In genomic region chr17:81221371-81221841, GRCh38 we compare ENCODE assay signal across 10 cellular contexts. TPM values are rescaled to one million over a fixed set of nuclear protein-coding genes. Genes with fewer than 3 reads are reported as not detected.
DNase-seq lines count a peak whose midpoint lies in the region; ATAC-seq, FAIRE-seq and TF ChIP-seq lines count a peak whose summit lies in the region.
"Had no signal": no experiment of that assay in that cellular context is flagged by ENCODE, and none has a peak within 500 bp of the region (broad histone marks: within the 10 kb centered on the region; RNA-seq: fewer than 3 reads in every experiment).

No MANE protein-coding gene starts in this region.

- no peak for TF ChIP-seq CTCF in K562 (IDR thresholded peaks at IDR 0.05 in 2 of 3, conservative IDR thresholded peaks at IDR 0.05 in 1 of 3; ENCODE audit: insufficient read depth in 2 of 3, low read depth in 1 of 3, low read length in 3 of 3)
- no peak for TF ChIP-seq CTCF in esophagus squamous epithelium (IDR thresholded peaks at IDR 0.05)

- peaks cover 8% of the 10 kb centered on the region for H3K36me3 Mint-ChIP-seq in CD4-positive, CD25-positive, alpha-beta regulatory T cell
- no peaks in the 10 kb centered on the region for H3K36me3 Mint-ChIP-seq in IgD-negative memory B cell
- no peaks in the 10 kb centered on the region for H3K36me3 Mint-ChIP-seq in naive B cell

- CTCF ChIA-PET in K562 (lab: Yijun Ruan, JAX; ENCODE audit: low intra/inter-chr PET ratio): interaction anchor here (0.6 kb wide), 1 partner anchor 36 kb away, joined by 3 read pairs; no protein-coding TSS in a partner anchor

- no TSS peak for BruUV-seq in K562 (replicated peaks; lab: Mats Ljungman, UMichigan)

- peaks cover 0 to 17% (median 8%) of the 10 kb centered on the region in 4 donors for H3K4me1 Mint-ChIP-seq in CD4-positive, CD25-positive, alpha-beta regulatory T cell
- H3K4me1 Mint-ChIP-seq in IgD-negative memory B cell: peaks cover 7 to 12% (median 10%) of the 10 kb centered on the region in 3 donors
- H3K4me1 Mint-ChIP-seq in naive B cell: peaks cover 8 to 26% (median 16%) of the 10 kb centered on the region in 3 donors

- 74% methylated on average over 7 of the region's 11 CpGs for WGBS in K562 (ENCODE audit: insufficient coverage, low coverage, missing lambda C conversion rate)
- 58 to 67% methylated on average over 4 to 5 of the region's 11 CpGs for WGBS in esophagus squamous epithelium, 2 donors

- H3K4me2 ChIP-seq in K562 (ENCODE audit: insufficient read depth, low read length): peak overlapping the region; percentile 82; the same call in 1 of the 2 replicates

- no peak for ATAC-seq in CD4-positive, CD25-positive, alpha-beta regulatory T cell (ENCODE audit: low read depth in 2 of 2)
- ATAC-seq in K562: no peak
- ATAC-seq in naive B cell (ENCODE audit: low read depth in 2 of 2): no peak
- no peak for ATAC-seq in GM18517 (IDR thresholded peaks at IDR 0.05; ENCODE audit: unreplicated experiment)

- H3K27ac ChIP-seq in CD4-positive, CD25-positive, alpha-beta regulatory T cell (ENCODE audit: insufficient read depth, low read length, poor library complexity, severe bottlenecking): no peak overlapping the region
- H3K27ac ChIP-seq in K562 (ENCODE audit: extremely low read depth, low read depth, low read length): no peak overlapping the region
- no peak overlapping the region for H3K27ac ChIP-seq in esophagus squamous epithelium

- H3K27me3 ChIP-seq in CD4-positive, CD25-positive, alpha-beta regulatory T cell (ENCODE audit: control insufficient read depth, insufficient read depth, low read length): no peaks in the 10 kb centered on the region
- H3K27me3 ChIP-seq in K562 (ENCODE audit: control insufficient read depth in 2 of 2, insufficient read depth in 2 of 2, low read length in 2 of 2): no peaks in the 10 kb centered on the region
- H3K27me3 ChIP-seq in esophagus squamous epithelium: no peaks in the 10 kb centered on the region

- no peaks in the 10 kb centered on the region for H3K9me1 ChIP-seq in K562 (ENCODE audit: control insufficient read depth, insufficient read depth, low read length)

- no peak for TF ChIP-seq POLR2A in K562 (conservative IDR thresholded peaks at IDR 0.05)
- no peak for TF ChIP-seq POLR2A in esophagus squamous epithelium (IDR thresholded peaks at IDR 0.05)

- H4K20me1 ChIP-seq in K562 (replicated peaks; ENCODE audit: control insufficient read depth, insufficient read depth, low read length): no peaks in the 10 kb centered on the region

- intact Hi-C loops in K562 (cut with micrococcal nuclease) (loop anchor here (10.0 kb wide), 1 partner anchor 237 kb away; no protein-coding TSS in a partner anchor), esophagus squamous epithelium (cut with DNase I) (no loop called here)

- POLR2A ChIA-PET in K562 (lab: Yijun Ruan, JAX): interaction anchor here (0.7 to 1.4 kb wide), 2 partner anchors 10 to 17 kb away, joined by 3 read pairs; no protein-coding TSS in a partner anchor

- H3K79me2 ChIP-seq in K562 (ENCODE audit: control insufficient read depth, insufficient read depth, low read length): peaks cover 5% of the 10 kb centered on the region; the same call in 2 of the 3 replicates

- no peak for DNase-seq in CD4-positive, CD25-positive, alpha-beta regulatory T cell
- no peak for DNase-seq in K562 (ENCODE audit: extremely low read depth in 1 of 4, low spot score in 3 of 4)
- DNase-seq in naive B cell: no peak
- DNase-seq in AML-193 (lab: John Stamatoyannopoulos, UW): no peak
- DNase-seq in esophagus squamous epithelium (lab: John Stamatoyannopoulos, UW): no peak
- no peak for DNase-seq in NK-92 treated with Interleukin-12 subunit alpha and Interleukin-12 subunit beta, amount 100 ng/mL, for 24 hours (lab: John Stamatoyannopoulos, UW)

- H3K36me3 ChIP-seq in CD4-positive, CD25-positive, alpha-beta regulatory T cell (ENCODE audit: control insufficient read depth, insufficient read depth, low read length): no peaks in the 10 kb centered on the region
- peaks cover 8% of the 10 kb centered on the region; the same call in 1 of the 3 replicates for H3K36me3 ChIP-seq in K562 (ENCODE audit: control insufficient read depth, insufficient read depth, low read length)
- H3K36me3 ChIP-seq in esophagus squamous epithelium: peaks cover 0 to 15% (median 0%) of the 10 kb centered on the region in 3 donors

- no peak overlapping the region for H3K4me3 ChIP-seq in CD4-positive, CD25-positive, alpha-beta regulatory T cell (ENCODE audit: low read depth, low read length)
- H3K4me3 ChIP-seq in K562 (no peak overlapping the region), esophagus squamous epithelium (peak overlapping the region in 1 of 4 donors; percentile 78)

- no peaks in the 10 kb centered on the region for H3K9me3 Mint-ChIP-seq in CD4-positive, CD25-positive, alpha-beta regulatory T cell
- no peaks in the 10 kb centered on the region for H3K9me3 Mint-ChIP-seq in IgD-negative memory B cell
- H3K9me3 Mint-ChIP-seq in naive B cell: no peaks in the 10 kb centered on the region

- H2AFZ ChIP-seq in K562 (ENCODE audit: low read depth, low read length): no peak overlapping the region

- peak overlapping the region in 1 of 2 experiments; percentile 89; a peak in 3 of 4 replicates for H3K9ac ChIP-seq in K562 (ENCODE audit: insufficient read depth in 1 of 2, low read depth in 2 of 2, low read length in 2 of 2)

- H3K27me3 Mint-ChIP-seq in CD4-positive, CD25-positive, alpha-beta regulatory T cell: no peaks in the 10 kb centered on the region
- H3K27me3 Mint-ChIP-seq in IgD-negative memory B cell: no peaks in the 10 kb centered on the region
- no peaks in the 10 kb centered on the region for H3K27me3 Mint-ChIP-seq in naive B cell

- no peak for TF ChIP-seq EP300 in K562 (IDR thresholded peaks at IDR 0.05; ENCODE audit: low read length)

- no peaks in the 10 kb centered on the region for H3K9me3 ChIP-seq in CD4-positive, CD25-positive, alpha-beta regulatory T cell (ENCODE audit: control insufficient read depth in 2 of 2, low read length in 2 of 2)
- no peaks in the 10 kb centered on the region for H3K9me3 ChIP-seq in K562 (replicated peaks; ENCODE audit: control insufficient read depth, insufficient read depth, low read depth, low read length)
- H3K9me3 ChIP-seq in esophagus squamous epithelium: no peaks in the 10 kb centered on the region

- in situ Hi-C loops in K562 (cut with MboI): no loop called here

- no peak for FAIRE-seq in K562 (lab: Jason Lieb, UNC)

- no peak for TF ChIP-seq RAD21 in K562 (CRISPR knock-in tag; conservative IDR thresholded peaks at IDR 0.05 in 1 of 2, IDR thresholded peaks at IDR 0.05 in 1 of 2)

- H3K4me3 Mint-ChIP-seq in CD4-positive, CD25-positive, alpha-beta regulatory T cell: peak overlapping the region; percentile 62 to 74 (median 67)
- peak overlapping the region; percentile 70 to 85 (median 75) for H3K4me3 Mint-ChIP-seq in IgD-negative memory B cell
- H3K4me3 Mint-ChIP-seq in naive B cell: peak overlapping the region; percentile 66 to 95 (median 78)

- no peak overlapping the region for H3K27ac Mint-ChIP-seq in CD4-positive, CD25-positive, alpha-beta regulatory T cell
- H3K27ac Mint-ChIP-seq in IgD-negative memory B cell (no peak overlapping the region), naive B cell (peak overlapping the region in 1 of 6 donors; percentile 61)

- H3K4me1 ChIP-seq in CD4-positive, CD25-positive, alpha-beta regulatory T cell (ENCODE audit: control insufficient read depth, insufficient read depth, low read length, poor library complexity, severe bottlenecking): peaks cover 21% of the 10 kb centered on the region
- peaks cover 9 to 45% of the 10 kb centered on the region in 2 experiments for H3K4me1 ChIP-seq in K562 (replicated peaks in 1 of 2; ENCODE audit: control insufficient read depth in 2 of 2, insufficient read depth in 2 of 2, low read length in 2 of 2)
- H3K4me1 ChIP-seq in esophagus squamous epithelium: peaks cover 17 to 26% (median 22%) of the 10 kb centered on the region in 3 donors

RNA-seq across cellular contexts. Expression of gene CEP131, which starts 1.4 kb away (rescaled TPM):
- total RNA-seq in CD4-positive, CD25-positive, alpha-beta regulatory T cell: 9.9 TPM
- polyA plus RNA-seq in CD4-positive, CD25-positive, alpha-beta regulatory T cell: 1 to 10 TPM; 1.4 to 2.2 (median 2.0) TPM
- polyA plus RNA-seq in IgD-negative memory B cell (10.8 TPM), K562 (2011; rRNA removed) (2.3 and 4.7 TPM in 2 replicates), K562 (2014; fragmentation: Illumina TruSeq; extraction: Trizol) (1.7 and 5.3 TPM in 2 replicates), K562 (2014; fragmentation: Nextera tagmentation; extraction: Ambion mirVana) (under 1 TPM; 0.24 to 0.34 TPM), K562 (2014; rRNA removed) (12.4 and 17.1 TPM in 2 replicates), naive B cell (ENCODE audit: low read depth in 6 of 6) (10 to 100 TPM in 1 of 6 donors, 1 to 10 TPM in 4, not detected in 1; 3.1 to 11.6 (median 4.0) TPM)
- total RNA-seq in K562 (2011; cell fraction: chromatin; rRNA removed; ENCODE audit: low replicate concordance): 15.6 and 46.2 TPM in 2 replicates
- total RNA-seq in K562 (2011; cell fraction: nucleolus; rRNA removed): 30.3 and 31.2 TPM in 2 replicates
- 11.7 and 22.0 TPM in 2 replicates for total RNA-seq in K562 (2011; cell fraction: nucleoplasm; rRNA removed)
- total RNA-seq in K562 (2014; rRNA removed) (18.3 and 21.2 TPM in 2 replicates), K562 (2014; rRNA removed; fragmentation: Illumina TruSeq; extraction: Trizol) (0.99 and 1.2 TPM in 2 replicates), K562 (2015; rRNA removed; fragmentation: Illumina TruSeq; extraction: Trizol) (6.3 and 8.8 TPM in 2 replicates), K562 (2021) (14.9 and 16.7 TPM in 2 replicates), esophagus squamous epithelium (1 to 10 TPM; 5.5 to 8.1 (median 6.0) TPM)
- 3.2 and 5.1 TPM in 2 replicates for polyA plus RNA-seq in K562 (2011; cell fraction: cytosol; rRNA removed)
- 21.2 and 39.0 TPM in 2 replicates for polyA plus RNA-seq in K562 (2011; cell fraction: nucleus; rRNA removed)
- polyA plus RNA-seq in K562 (2012): 16.5 and 26.3 TPM in 2 replicates
- polyA minus RNA-seq in K562 (2011; rRNA and poly(A)+ RNA removed): 1.1 and 1.4 TPM in 2 replicates
- 4.2 and 7.9 TPM in 2 replicates for polyA minus RNA-seq in K562 (2011; cell fraction: cytosol; rRNA and poly(A)+ RNA removed)
- 7.3 and 8.8 TPM in 2 replicates for polyA minus RNA-seq in K562 (2011; cell fraction: nucleus; rRNA and poly(A)+ RNA removed)

RNA-seq across cellular contexts. Expression of gene TEPSIN, which starts 17.4 kb away (rescaled TPM):
- total RNA-seq in CD4-positive, CD25-positive, alpha-beta regulatory T cell: 113 TPM
- 1 to 10 TPM; 2.1 to 6.3 (median 5.7) TPM for polyA plus RNA-seq in CD4-positive, CD25-positive, alpha-beta regulatory T cell
- polyA plus RNA-seq in IgD-negative memory B cell: 15.3 TPM
- total RNA-seq in K562 (2011; cell fraction: chromatin; rRNA removed; ENCODE audit: low replicate concordance): 40.8 and 141 TPM in 2 replicates
- 87.2 and 95.9 TPM in 2 replicates for total RNA-seq in K562 (2011; cell fraction: nucleolus; rRNA removed)
- 46.2 and 50.4 TPM in 2 replicates for total RNA-seq in K562 (2011; cell fraction: nucleoplasm; rRNA removed)
- 10.0 and 18.0 TPM in 2 replicates for total RNA-seq in K562 (2014; rRNA removed)
- total RNA-seq in K562 (2014; rRNA removed; fragmentation: Illumina TruSeq; extraction: Trizol): 1.8 and 2.1 TPM in 2 replicates
- 5.1 and 5.7 TPM in 2 replicates for total RNA-seq in K562 (2015; rRNA removed; fragmentation: Illumina TruSeq; extraction: Trizol)
- 24.8 and 29.8 TPM in 2 replicates for total RNA-seq in K562 (2021)
- 6.6 and 9.8 TPM in 2 replicates for polyA plus RNA-seq in K562 (2011; rRNA removed)
- polyA plus RNA-seq in K562 (2011; cell fraction: cytosol; rRNA removed): 8.0 and 15.3 TPM in 2 replicates
- polyA plus RNA-seq in K562 (2011; cell fraction: nucleus; rRNA removed): 105 and 184 TPM in 2 replicates
- polyA plus RNA-seq in K562 (2012): 12.5 and 21.3 TPM in 2 replicates
- polyA plus RNA-seq in K562 (2014; fragmentation: Illumina TruSeq; extraction: Trizol): 5.3 and 7.2 TPM in 2 replicates
- polyA plus RNA-seq in K562 (2014; fragmentation: Nextera tagmentation; extraction: Ambion mirVana): under 1 TPM; 0.80 to 0.81 TPM
- 15.2 and 22.7 TPM in 2 replicates for polyA plus RNA-seq in K562 (2014; rRNA removed)
- 3.7 and 4.7 TPM in 2 replicates for polyA minus RNA-seq in K562 (2011; rRNA and poly(A)+ RNA removed)
- polyA minus RNA-seq in K562 (2011; cell fraction: cytosol; rRNA and poly(A)+ RNA removed): 4.6 and 6.4 TPM in 2 replicates
- polyA minus RNA-seq in K562 (2011; cell fraction: nucleus; rRNA and poly(A)+ RNA removed): 37.2 and 42.8 TPM in 2 replicates
- 10 to 100 TPM in 1 of 6 donors, 1 to 10 TPM in 5; 4.5 to 16.8 (median 7.6) TPM for polyA plus RNA-seq in naive B cell (ENCODE audit: low read depth in 6 of 6)
- total RNA-seq in esophagus squamous epithelium: 10 to 100 TPM; 16.7 to 42.9 (median 23.3) TPM

RNA-seq across cellular contexts. Expression of gene NDUFAF8, which starts 17.7 kb away (rescaled TPM):
- total RNA-seq in CD4-positive, CD25-positive, alpha-beta regulatory T cell: 34.8 TPM
- 10 to 100 TPM; 56.9 to 83.2 (median 78.6) TPM for polyA plus RNA-seq in CD4-positive, CD25-positive, alpha-beta regulatory T cell
- polyA plus RNA-seq in IgD-negative memory B cell (91.8 TPM), K562 (2011; rRNA removed) (88.8 and 116 TPM in 2 replicates), K562 (2014; fragmentation: Illumina TruSeq; extraction: Trizol) (33.5 and 44.1 TPM in 2 replicates), K562 (2014; fragmentation: Nextera tagmentation; extraction: Ambion mirVana) (10 to 100 TPM; 13.5 to 17.4 TPM), K562 (2014; rRNA removed) (138 and 144 TPM in 2 replicates), naive B cell (ENCODE audit: low read depth in 6 of 6) (10 to 100 TPM; 53.3 to 88.4 (median 81.7) TPM)
- 68.1 and 75.3 TPM in 2 replicates for total RNA-seq in K562 (2011; cell fraction: chromatin; rRNA removed; ENCODE audit: low replicate concordance)
- 29.2 and 40.8 TPM in 2 replicates for total RNA-seq in K562 (2011; cell fraction: nucleolus; rRNA removed)
- total RNA-seq in K562 (2011; cell fraction: nucleoplasm; rRNA removed): 60.6 and 70.4 TPM in 2 replicates
- total RNA-seq in K562 (2014; rRNA removed) (107 and 136 TPM in 2 replicates), K562 (2014; rRNA removed; fragmentation: Illumina TruSeq; extraction: Trizol) (102 and 107 TPM in 2 replicates), K562 (2015; rRNA removed; fragmentation: Illumina TruSeq; extraction: Trizol) (84.5 and 90.0 TPM in 2 replicates), K562 (2021) (83.7 and 87.1 TPM in 2 replicates), esophagus squamous epithelium (10 to 100 TPM; 22.0 to 67.0 (median 34.3) TPM)
- polyA plus RNA-seq in K562 (2011; cell fraction: cytosol; rRNA removed): 77.7 and 122 TPM in 2 replicates
- polyA plus RNA-seq in K562 (2011; cell fraction: nucleus; rRNA removed): 40.8 and 50.9 TPM in 2 replicates
- polyA plus RNA-seq in K562 (2012): 37.9 and 163 TPM in 2 replicates
- polyA minus RNA-seq in K562 (2011; rRNA and poly(A)+ RNA removed): 36.1 and 37.7 TPM in 2 replicates
- 4.4 and 14.6 TPM in 2 replicates for polyA minus RNA-seq in K562 (2011; cell fraction: cytosol; rRNA and poly(A)+ RNA removed)
- 11.4 and 14.2 TPM in 2 replicates for polyA minus RNA-seq in K562 (2011; cell fraction: nucleus; rRNA and poly(A)+ RNA removed)

RNA-seq across cellular contexts. Expression of gene AATK, which starts 55.4 kb away (rescaled TPM):
- not detected for total RNA-seq in CD4-positive, CD25-positive, alpha-beta regulatory T cell
- under 1 TPM in 3 of 4 donors, not detected in 1; 0.03 to 0.26 (median 0.16) TPM for polyA plus RNA-seq in CD4-positive, CD25-positive, alpha-beta regulatory T cell
- polyA plus RNA-seq in IgD-negative memory B cell (0.29 TPM), K562 (2011; rRNA removed) (0.43 and 0.50 TPM in 2 replicates), K562 (2014; fragmentation: Illumina TruSeq; extraction: Trizol) (0.29 TPM in 1 of 2 replicates, not detected in the other), K562 (2014; fragmentation: Nextera tagmentation; extraction: Ambion mirVana) (not detected), K562 (2014; rRNA removed) (0.25 and 0.26 TPM in 2 replicates), naive B cell (ENCODE audit: low read depth in 6 of 6) (not detected)
- total RNA-seq in K562 (2011; cell fraction: chromatin; rRNA removed; ENCODE audit: low replicate concordance): 0.63 and 1.3 TPM in 2 replicates
- total RNA-seq in K562 (2011; cell fraction: nucleolus; rRNA removed): 1.3 TPM in 2 replicates
- 0.84 and 1.1 TPM in 2 replicates for total RNA-seq in K562 (2011; cell fraction: nucleoplasm; rRNA removed)
- total RNA-seq in K562 (2014; rRNA removed) (0.24 TPM in 1 of 2 replicates, not detected in the other), K562 (2014; rRNA removed; fragmentation: Illumina TruSeq; extraction: Trizol) (0.10 TPM in 1 of 2 replicates, not detected in the other), K562 (2015; rRNA removed; fragmentation: Illumina TruSeq; extraction: Trizol) (0.11 TPM in 1 of 2 replicates, not detected in the other), K562 (2021) (0.51 and 0.55 TPM in 2 replicates), esophagus squamous epithelium (1 to 10 TPM in 1 of 4 donors, under 1 TPM in 2, not detected in 1; 0.57 to 1.5 (median 0.70) TPM)
- polyA plus RNA-seq in K562 (2011; cell fraction: cytosol; rRNA removed): 0.46 and 1.1 TPM in 2 replicates
- polyA plus RNA-seq in K562 (2011; cell fraction: nucleus; rRNA removed): 1.6 and 3.2 TPM in 2 replicates
- polyA plus RNA-seq in K562 (2012): 0.18 and 0.32 TPM in 2 replicates
- polyA minus RNA-seq in K562 (2011; rRNA and poly(A)+ RNA removed): not detected in 2 replicates
- polyA minus RNA-seq in K562 (2011; cell fraction: cytosol; rRNA and poly(A)+ RNA removed): 1.0 and 1.1 TPM in 2 replicates
- 0.78 and 1.5 TPM in 2 replicates for polyA minus RNA-seq in K562 (2011; cell fraction: nucleus; rRNA and poly(A)+ RNA removed)

RNA-seq across cellular contexts. Expression of gene PVALEF, which starts 56.1 kb away (rescaled TPM):
- total RNA-seq in CD4-positive, CD25-positive, alpha-beta regulatory T cell: not detected
- polyA plus RNA-seq in CD4-positive, CD25-positive, alpha-beta regulatory T cell: not detected
- polyA plus RNA-seq in IgD-negative memory B cell (not detected), K562 (2011; rRNA removed) (not detected in 2 replicates), K562 (2014; fragmentation: Illumina TruSeq; extraction: Trizol) (not detected in 2 replicates), K562 (2014; fragmentation: Nextera tagmentation; extraction: Ambion mirVana) (not detected), K562 (2014; rRNA removed) (not detected in 2 replicates), naive B cell (ENCODE audit: low read depth in 6 of 6) (not detected)
- total RNA-seq in K562 (2011; cell fraction: chromatin; rRNA removed; ENCODE audit: low replicate concordance): not detected in 2 replicates
- total RNA-seq in K562 (2011; cell fraction: nucleolus; rRNA removed): not detected in 2 replicates
- total RNA-seq in K562 (2011; cell fraction: nucleoplasm; rRNA removed): not detected in 2 replicates
- total RNA-seq in K562 (2014; rRNA removed) (not detected in 2 replicates), K562 (2014; rRNA removed; fragmentation: Illumina TruSeq; extraction: Trizol) (not detected in 2 replicates), K562 (2015; rRNA removed; fragmentation: Illumina TruSeq; extraction: Trizol) (not detected in 2 replicates), K562 (2021) (not detected in 2 replicates), esophagus squamous epithelium (not detected)
- not detected in 2 replicates for polyA plus RNA-seq in K562 (2011; cell fraction: cytosol; rRNA removed)
- polyA plus RNA-seq in K562 (2011; cell fraction: nucleus; rRNA removed): not detected in 2 replicates
- not detected in 2 replicates for polyA plus RNA-seq in K562 (2012)
- not detected in 2 replicates for polyA minus RNA-seq in K562 (2011; rRNA and poly(A)+ RNA removed)
- polyA minus RNA-seq in K562 (2011; cell fraction: cytosol; rRNA and poly(A)+ RNA removed): not detected in 2 replicates
- polyA minus RNA-seq in K562 (2011; cell fraction: nucleus; rRNA and poly(A)+ RNA removed): not detected in 2 replicates
- total RNA-seq: H4, mesenteric fat pad had no signal
